Comparison of ENCODE assay signal across 19 cellular contexts in genomic region chr1:2863149-2863963, GRCh38.
"Had no signal": no experiment of that assay in that cellular context is flagged by ENCODE, and none has a peak within 500 bp of the region (broad histone marks: within the 10 kb centered on the region; RNA-seq: fewer than 3 reads in every experiment).

No MANE protein-coding gene starts in this region.

- H3K36me3 ChIP-seq: ovary, right lobe of liver, suprapubic skin, thyroid gland had no signal

- H3K36me3 Mint-ChIP-seq: naive thymus-derived CD4-positive, alpha-beta T cell had no signal

- H3K4me1 Mint-ChIP-seq: neural crest cell had no signal

- DNase-seq: central memory CD4-positive, alpha-beta T cell; cortex of kidney; dorsolateral prefrontal cortex; effector CD8-positive, alpha-beta T cell; foreskin melanocyte; head of caudate nucleus; kidney glomerular epithelial cell; naive thymus-derived CD4-positive, alpha-beta T cell; nucleus accumbens; ovary; stimulated activated CD4-positive, alpha-beta T cell treated with anti-CD3 and anti-CD28 coated beads, Interleukin-2, amount 100 ng/mL, for 24 hours; stimulated activated naive CD4-positive, alpha-beta T cell; thyroid gland had no signal

- H3K27me3 ChIP-seq: hepatocyte, ovary, right lobe of liver, thyroid gland had no signal

- H3K9me3 Mint-ChIP-seq: type B pancreatic cell had no signal

- H3K27me3 Mint-ChIP-seq: naive thymus-derived CD4-positive, alpha-beta T cell; type B pancreatic cell had no signal

- H3K27ac ChIP-seq: dorsolateral prefrontal cortex, hepatocyte, ovary, right lobe of liver, suprapubic skin, thyroid gland had no signal

- H3K4me1 ChIP-seq: right lobe of liver, suprapubic skin, thyroid gland had no signal

- H3K9me3 ChIP-seq: ovary, right lobe of liver, suprapubic skin, thyroid gland had no signal

- H3K4me3 ChIP-seq: dorsolateral prefrontal cortex, hepatocyte, ovary, right lobe of liver, suprapubic skin, thyroid gland had no signal

- H3K27ac Mint-ChIP-seq: naive thymus-derived CD4-positive, alpha-beta T cell; type B pancreatic cell had no signal

- ATAC-seq: left lobe of liver; naive thymus-derived CD4-positive, alpha-beta T cell had no signal

- H3K4me3 Mint-ChIP-seq: neural crest cell, type B pancreatic cell had no signal
